Comparison of ENCODE assay signal across 1 cellular context in the genomic region with DNA sequence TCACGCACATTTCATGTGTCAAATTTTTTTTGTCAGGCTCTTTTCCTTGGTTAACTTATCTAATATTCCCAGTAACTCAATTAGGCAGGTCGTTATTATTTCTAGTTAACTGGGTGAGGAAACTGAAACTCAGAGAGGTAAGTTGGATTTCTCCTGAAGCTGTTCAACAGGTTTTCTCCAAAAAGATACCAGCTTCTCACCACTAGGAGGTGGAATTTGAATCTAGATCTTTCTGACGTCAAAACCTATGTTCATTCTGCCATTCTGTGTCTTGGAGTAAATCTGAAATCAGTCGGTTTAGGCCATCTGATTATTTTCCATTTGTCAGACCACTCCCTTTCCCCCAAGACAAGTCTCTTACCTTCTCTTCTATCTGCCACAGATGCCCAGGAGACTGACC.
TF ChIP-seq lines count a peak whose summit lies in the region.

No MANE protein-coding gene starts in this region.

TF ChIP-seq in WTC11, 78 proteins besides CTCF, POLR2A, EP300 and RAD21 (continued from another document):
- TF ChIP-seq, protein P1, sequence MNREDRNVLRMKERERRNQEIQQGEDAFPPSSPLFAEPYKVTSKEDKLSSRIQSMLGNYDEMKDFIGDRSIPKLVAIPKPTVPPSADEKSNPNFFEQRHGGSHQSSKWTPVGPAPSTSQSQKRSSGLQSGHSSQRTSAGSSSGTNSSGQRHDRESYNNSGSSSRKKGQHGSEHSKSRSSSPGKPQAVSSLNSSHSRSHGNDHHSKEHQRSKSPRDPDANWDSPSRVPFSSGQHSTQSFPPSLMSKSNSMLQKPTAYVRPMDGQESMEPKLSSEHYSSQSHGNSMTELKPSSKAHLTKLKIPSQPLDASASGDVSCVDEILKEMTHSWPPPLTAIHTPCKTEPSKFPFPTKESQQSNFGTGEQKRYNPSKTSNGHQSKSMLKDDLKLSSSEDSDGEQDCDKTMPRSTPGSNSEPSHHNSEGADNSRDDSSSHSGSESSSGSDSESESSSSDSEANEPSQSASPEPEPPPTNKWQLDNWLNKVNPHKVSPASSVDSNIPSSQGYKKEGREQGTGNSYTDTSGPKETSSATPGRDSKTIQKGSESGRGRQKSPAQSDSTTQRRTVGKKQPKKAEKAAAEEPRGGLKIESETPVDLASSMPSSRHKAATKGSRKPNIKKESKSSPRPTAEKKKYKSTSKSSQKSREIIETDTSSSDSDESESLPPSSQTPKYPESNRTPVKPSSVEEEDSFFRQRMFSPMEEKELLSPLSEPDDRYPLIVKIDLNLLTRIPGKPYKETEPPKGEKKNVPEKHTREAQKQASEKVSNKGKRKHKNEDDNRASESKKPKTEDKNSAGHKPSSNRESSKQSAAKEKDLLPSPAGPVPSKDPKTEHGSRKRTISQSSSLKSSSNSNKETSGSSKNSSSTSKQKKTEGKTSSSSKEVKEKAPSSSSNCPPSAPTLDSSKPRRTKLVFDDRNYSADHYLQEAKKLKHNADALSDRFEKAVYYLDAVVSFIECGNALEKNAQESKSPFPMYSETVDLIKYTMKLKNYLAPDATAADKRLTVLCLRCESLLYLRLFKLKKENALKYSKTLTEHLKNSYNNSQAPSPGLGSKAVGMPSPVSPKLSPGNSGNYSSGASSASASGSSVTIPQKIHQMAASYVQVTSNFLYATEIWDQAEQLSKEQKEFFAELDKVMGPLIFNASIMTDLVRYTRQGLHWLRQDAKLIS (CRISPR knock-in tag; IDR thresholded peaks at IDR 0.05; ENCODE audit: borderline replicate concordance), result no peak
- TF ChIP-seq SOX15 (CRISPR knock-in tag; IDR thresholded peaks at IDR 0.05) (no peak), KAT7 (CRISPR knock-in tag; IDR thresholded peaks at IDR 0.05; ENCODE audit: borderline replicate concordance) (no peak), IRF2 (CRISPR knock-in tag; IDR thresholded peaks at IDR 0.05; ENCODE audit: borderline replicate concordance, low read depth) (no peak)
